8 cellular contexts compared by ENCODE assay signal in genomic region chr2:186590538-186591441, GRCh38. TPM values are rescaled to one million over a fixed set of nuclear protein-coding genes. Genes with fewer than 3 reads are reported as not detected.
DNase-seq lines count a peak whose midpoint lies in the region; ATAC-seq and TF ChIP-seq lines count a peak whose summit lies in the region.

No MANE protein-coding gene starts in this region.

- no peaks in the 10 kb centered on the region for H3K9me3 Mint-ChIP-seq in activated CD4-positive, alpha-beta T cell treated with anti-CD3 and anti-CD28 coated beads, Interleukin-2, amount 10 ng/mL, durations not matched to agents 7 days and 5 days

- H3K4me3 Mint-ChIP-seq in activated CD4-positive, alpha-beta T cell treated with anti-CD3 and anti-CD28 coated beads, Interleukin-2, amount 10 ng/mL, durations not matched to agents 7 days and 5 days, result peak overlapping the region; percentile 83

- intact Hi-C loops in esophagus squamous epithelium (cut with DNase I) (no loop called here), aorta (cut with DNase I) (loop anchor here in 1 of 2 donors (10.0 kb wide), 1 partner anchor 54 kb away; no protein-coding TSS in a partner anchor)

- H3K9me3 ChIP-seq in esophagus squamous epithelium (no peaks in the 10 kb centered on the region), muscle layer of duodenum (ENCODE audit: control insufficient read depth in 1 of 2, low read length in 2 of 2) (no peaks in the 10 kb centered on the region), aorta (ENCODE audit: control insufficient read depth, low read length) (no peaks in the 10 kb centered on the region)

- H3K36me3 Mint-ChIP-seq in activated CD4-positive, alpha-beta T cell treated with anti-CD3 and anti-CD28 coated beads, Interleukin-2, amount 10 ng/mL, durations not matched to agents 7 days and 5 days (ENCODE audit: low read depth), result no peaks in the 10 kb centered on the region

- H3K36me3 ChIP-seq in esophagus squamous epithelium (no peaks in the 10 kb centered on the region), muscle layer of duodenum (ENCODE audit: control insufficient read depth in 1 of 2, insufficient read depth in 2 of 2, low read length in 2 of 2) (peaks cover 0 to 22% of the 10 kb centered on the region in 2 donors), aorta (ENCODE audit: control insufficient read depth in 1 of 2, insufficient read depth in 2 of 2, low read length in 1 of 2) (no peaks in the 10 kb centered on the region)

- H3K27me3 ChIP-seq in esophagus squamous epithelium (no peaks in the 10 kb centered on the region), muscle layer of duodenum (ENCODE audit: low read depth, low read length) (no peaks in the 10 kb centered on the region), aorta (ENCODE audit: control insufficient read depth in 1 of 2, insufficient read depth in 2 of 2, low read length in 1 of 2) (no peaks in the 10 kb centered on the region)

- peak overlapping the region; percentile 93 to 98 (median 95) for H3K27ac ChIP-seq in esophagus squamous epithelium
- peak overlapping the region; percentile 95 for H3K27ac ChIP-seq in muscle layer of duodenum (ENCODE audit: low read length)
- H3K27ac ChIP-seq in aorta (ENCODE audit: low read depth in 1 of 2, low read length in 2 of 2), result peak overlapping the region; percentile 31 to 88

- CTCF ChIA-PET in activated CD4-positive, alpha-beta T cell treated with anti-CD3 and anti-CD28 coated beads, Interleukin-2, amount 10 ng/mL, durations not matched to agents 7 days and 5 days (lab: Charles Lee), result no interaction called here

- peaks cover 5% of the 10 kb centered on the region for H3K27me3 Mint-ChIP-seq in activated CD4-positive, alpha-beta T cell treated with anti-CD3 and anti-CD28 coated beads, Interleukin-2, amount 10 ng/mL, durations not matched to agents 7 days and 5 days

- peak; percentile 9 for ATAC-seq in GM21367 (IDR thresholded peaks at IDR 0.05; ENCODE audit: unreplicated experiment)
- ATAC-seq in aorta (ENCODE audit: low FRiP score), result no peak

- peaks cover 27% of the 10 kb centered on the region for H3K4me1 Mint-ChIP-seq in activated CD4-positive, alpha-beta T cell treated with anti-CD3 and anti-CD28 coated beads, Interleukin-2, amount 10 ng/mL, durations not matched to agents 7 days and 5 days

- TF ChIP-seq CTCF in NB4 (IDR thresholded peaks at IDR 0.05; ENCODE audit: low read depth, low read length) (no peak), esophagus squamous epithelium (IDR thresholded peaks at IDR 0.05) (no peak)

- H3K27ac Mint-ChIP-seq in activated CD4-positive, alpha-beta T cell treated with anti-CD3 and anti-CD28 coated beads, Interleukin-2, amount 10 ng/mL, durations not matched to agents 7 days and 5 days, result peak overlapping the region; percentile 83

- H3K4me3 ChIP-seq in NB4 (ENCODE audit: low read depth, low read length), result peak overlapping the region; percentile 84
- H3K4me3 ChIP-seq in esophagus squamous epithelium, result peak overlapping the region; percentile 79 to 98 (median 87)
- H3K4me3 ChIP-seq in muscle layer of duodenum (ENCODE audit: low read depth in 1 of 2, low read length in 2 of 2), result peak overlapping the region; percentile 89 to 92
- H3K4me3 ChIP-seq in aorta (ENCODE audit: low read length in 2 of 2), result peak overlapping the region; percentile 60 to 78

- H3K4me1 ChIP-seq in esophagus squamous epithelium (peaks cover 17 to 61% (median 29%) of the 10 kb centered on the region in 3 donors), muscle layer of duodenum (ENCODE audit: control insufficient read depth in 1 of 2, insufficient read depth in 2 of 2, low read length in 2 of 2) (peaks cover 9 to 30% of the 10 kb centered on the region in 2 donors), aorta (ENCODE audit: control insufficient read depth in 1 of 2, insufficient read depth in 2 of 2, low read length in 2 of 2) (peaks cover 2% of the 10 kb centered on the region in 2 donors)

- 0 to 1% methylated on average over 17 of the region's 25 CpGs for WGBS in esophagus squamous epithelium, 2 donors
- 0 to 1% methylated on average over 25 of the region's 25 CpGs for WGBS in aorta, 2 donors

- peak; percentile 56 for DNase-seq in DMS53 treated with DMSO at 0.1 percent for 48 hours (lab: John Stamatoyannopoulos, UW; ENCODE audit: unreplicated experiment)
- DNase-seq in NB4 (ENCODE audit: low read depth), result peak; percentile 71
- no peak for DNase-seq in activated CD4-positive, alpha-beta T cell treated with anti-CD3 and anti-CD28 coated beads, Interleukin-2, amount 10 ng/mL, durations not matched to agents 7 days and 5 days
- DNase-seq in esophagus squamous epithelium (lab: John Stamatoyannopoulos, UW), result no peak
- no peak for DNase-seq in aorta
- DNase-seq in NCI-H187 (lab: John Stamatoyannopoulos, UW), result no peak

- POLR2A ChIA-PET in activated CD4-positive, alpha-beta T cell treated with anti-CD3 and anti-CD28 coated beads, Interleukin-2, amount 10 ng/mL, durations not matched to agents 7 days and 5 days (lab: Charles Lee), result interaction anchor here (0.6 kb wide), 1 partner anchor 858 kb away, joined by 3 read pairs; no protein-coding TSS in a partner anchor

- TF ChIP-seq POLR2A in NB4 (IDR thresholded peaks at IDR 0.05; ENCODE audit: extremely low read depth, insufficient read length) (no peak), esophagus squamous epithelium (IDR thresholded peaks at IDR 0.05) (no peak)

RNA-seq across cellular contexts. Expression of gene ITGAV, which starts 0.9 kb away (rescaled TPM):
- total RNA-seq in activated CD4-positive, alpha-beta T cell treated with anti-CD3 and anti-CD28 coated beads, Interleukin-2, amount 10 ng/mL, durations not matched to agents 7 days and 5 days, result 1 to 10 TPM; 6.5 to 7.0 TPM
- total RNA-seq in esophagus squamous epithelium (10 to 100 TPM; 27.1 to 60.1 (median 45.1) TPM), aorta (100 to 1,000 TPM; 138 to 146 TPM)
- 10 to 100 TPM; 27.9 to 40.1 TPM for polyA plus RNA-seq in aorta

Comparison
In these comparisons a context has a peak if more than half of its experiments do, and no peak if none do; other contexts are left out.
1. DNase-seq: peak in DMS53 treated with DMSO at 0.1 percent for 48 hours (single experiment) and NB4 (single experiment); none in activated CD4-positive, alpha-beta T cell treated with anti-CD3 and anti-CD28 coated beads, Interleukin-2, amount 10 ng/mL, durations not matched to agents 7 days and 5 days (single experiment), esophagus squamous epithelium (single experiment), aorta (0 of 2) and NCI-H187 (0 of 2).
2. Peak in every context shown above with its lines, with median percentiles within 50 percentile points of each other: H3K4me3 ChIP-seq and H3K27ac ChIP-seq.